In the genomic region with DNA sequence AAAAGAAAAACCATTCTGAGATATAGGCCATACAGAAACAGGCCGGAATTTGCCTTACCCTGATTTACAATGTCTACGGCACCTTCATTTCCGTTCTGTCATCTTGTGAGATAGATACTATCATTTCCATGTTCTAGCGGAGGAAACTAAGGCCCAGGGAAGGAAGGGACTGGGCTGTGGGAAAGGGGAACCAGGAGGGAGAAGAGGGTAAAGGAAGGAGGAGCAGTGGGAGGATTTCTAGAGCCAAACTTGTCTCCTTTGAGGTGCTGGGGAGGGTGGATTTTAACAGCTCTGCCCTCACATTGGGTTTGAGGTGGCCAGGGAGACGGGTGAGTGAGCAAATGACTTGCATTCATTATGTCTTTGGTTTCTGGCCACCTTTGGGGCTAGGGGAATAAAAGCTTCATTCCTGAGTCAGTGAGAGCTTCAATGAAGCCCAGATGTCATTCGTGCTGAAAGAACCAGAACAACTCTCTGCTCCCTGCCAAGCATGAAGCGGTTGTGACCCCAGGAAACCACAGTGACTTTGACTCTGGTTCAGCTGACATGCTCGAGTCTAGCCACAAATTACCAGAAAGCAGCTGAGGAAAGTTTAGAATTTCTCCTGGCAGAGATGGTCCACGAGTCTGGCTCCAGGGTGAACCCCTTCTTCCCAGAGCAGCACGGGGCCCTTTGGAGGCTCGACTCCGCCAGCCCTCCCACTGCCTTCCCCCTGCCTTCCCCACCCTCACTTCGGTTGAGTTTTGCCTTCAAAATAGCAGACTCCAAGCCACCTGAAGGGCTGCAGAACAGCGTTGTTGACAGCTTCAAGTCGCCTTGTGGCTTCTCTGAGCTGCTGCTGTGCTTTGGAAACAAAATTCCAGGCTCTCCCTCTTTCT, we compare ENCODE assay signal across 8 cellular contexts. TPM values are rescaled to one million over a fixed set of nuclear protein-coding genes. Genes with fewer than 3 reads are reported as not detected.
A peak's percentile ranks its signal among the peaks of the same experiment; 100 is the strongest.
DNase-seq lines count a peak whose midpoint lies in the region; ATAC-seq, FAIRE-seq and TF ChIP-seq lines count a peak whose summit lies in the region.

No MANE protein-coding gene starts in this region.

- H3K4me3 Mint-ChIP-seq in stimulated activated memory B cell treated with anti-CD40 and anti-IgM and Interleukin-4, amounts not matched to agents 10 μg/mL and 1 μg/mL and 100 μg/mL, for 72 hours = no peak overlapping the region

- H3K9me3 Mint-ChIP-seq in stimulated activated memory B cell treated with anti-CD40 and anti-IgM and Interleukin-4, amounts not matched to agents 10 μg/mL and 1 μg/mL and 100 μg/mL, for 72 hours = no peaks in the 10 kb centered on the region

- H3K9me3 ChIP-seq in left ventricle myocardium inferior (replicated peaks) = no peaks in the 10 kb centered on the region
- H3K9me3 ChIP-seq in esophagus (ENCODE audit: control insufficient read depth in 2 of 2, insufficient read depth in 1 of 2, low read depth in 1 of 2, low read length in 1 of 2) = no peaks in the 10 kb centered on the region

- no peaks in the 10 kb centered on the region for H3K27me3 Mint-ChIP-seq in stimulated activated memory B cell treated with anti-CD40 and anti-IgM and Interleukin-4, amounts not matched to agents 10 μg/mL and 1 μg/mL and 100 μg/mL, for 72 hours

- peak; percentile 96 for FAIRE-seq in RCC 7860 (lab: Jason Lieb, UNC)

- no peaks in the 10 kb centered on the region for H3K4me1 ChIP-seq in left ventricle myocardium inferior
- H3K4me1 ChIP-seq in esophagus (ENCODE audit: control insufficient read depth in 2 of 2, insufficient read depth in 2 of 2, low read length in 1 of 2) = no peaks in the 10 kb centered on the region

- ATAC-seq in left cardiac atrium = peak; percentile 71 to 74
- peak; percentile 87 for ATAC-seq in stimulated activated memory B cell treated with anti-CD40 and anti-IgM and Interleukin-4, amounts not matched to agents 10 μg/mL and 1 μg/mL and 100 μg/mL, for 72 hours

- intact Hi-C loops in left cardiac atrium (cut with DNase I) = no loop called here
- intact Hi-C loops in left ventricle myocardium inferior (cut with micrococcal nuclease) = no loop called here

- 54 to 57% methylated on average over 15 of the region's 15 CpGs for WGBS in esophagus, 2 donors

- H3K36me3 Mint-ChIP-seq in stimulated activated memory B cell treated with anti-CD40 and anti-IgM and Interleukin-4, amounts not matched to agents 10 μg/mL and 1 μg/mL and 100 μg/mL, for 72 hours = no peaks in the 10 kb centered on the region

- H3K36me3 ChIP-seq in left ventricle myocardium inferior (no peaks in the 10 kb centered on the region), esophagus (ENCODE audit: control insufficient read depth in 2 of 2, insufficient read depth in 2 of 2, low read length in 1 of 2) (no peaks in the 10 kb centered on the region)

- TF ChIP-seq CTCF in left ventricle myocardium inferior (IDR thresholded peaks at IDR 0.05; ENCODE audit: borderline replicate concordance) = no peak

- DNase-seq in left cardiac atrium (no peak), left ventricle myocardium inferior (no peak), RCC 7860 (ENCODE audit: low spot score) (peak; percentile 73), NCI-H187 treated with DMSO at 0.1 percent for 48 hours (lab: John Stamatoyannopoulos, UW) (no peak), NCI-H446 (lab: John Stamatoyannopoulos, UW) (no peak), NCI-H526 treated with DMSO at 0.1 percent for 48 hours (lab: John Stamatoyannopoulos, UW) (no peak)

- H3K27me3 ChIP-seq in left ventricle myocardium inferior (ENCODE audit: low read depth) (peaks cover 7% of the 10 kb centered on the region), esophagus (ENCODE audit: control insufficient read depth in 1 of 2, insufficient read depth in 2 of 2, low read length in 2 of 2) (no peaks in the 10 kb centered on the region)

- no peak overlapping the region for H3K27ac ChIP-seq in left ventricle myocardium inferior (replicated peaks)
- H3K27ac ChIP-seq in esophagus (ENCODE audit: low read depth in 2 of 2, low read length in 1 of 2) = peak overlapping the region; percentile 37 to 82

- H3K4me3 ChIP-seq in left ventricle myocardium inferior (no peak overlapping the region), esophagus (ENCODE audit: low read depth in 1 of 2, low read length in 2 of 2) (peak overlapping the region; percentile 8 to 40)

- H3K4me1 Mint-ChIP-seq in stimulated activated memory B cell treated with anti-CD40 and anti-IgM and Interleukin-4, amounts not matched to agents 10 μg/mL and 1 μg/mL and 100 μg/mL, for 72 hours = peaks cover 14% of the 10 kb centered on the region

- peak overlapping the region; percentile 38 for H3K27ac Mint-ChIP-seq in stimulated activated memory B cell treated with anti-CD40 and anti-IgM and Interleukin-4, amounts not matched to agents 10 μg/mL and 1 μg/mL and 100 μg/mL, for 72 hours

RNA-seq across cellular contexts. Expression of gene ACTG2, which starts 3.8 kb away (rescaled TPM):
- total RNA-seq in left cardiac atrium (10 to 100 TPM; 12.1 to 13.5 TPM), left ventricle myocardium inferior (1.6 TPM)
- polyA plus RNA-seq in esophagus = 100 to 1,000 TPM; 343 to 660 TPM

RNA-seq across cellular contexts. Expression of gene DGUOK, which starts 30.1 kb away (rescaled TPM):
- 10 to 100 TPM; 25.2 to 33.7 TPM for total RNA-seq in left cardiac atrium
- 21.9 TPM for total RNA-seq in left ventricle myocardium inferior
- 10 to 100 TPM; 42.8 to 45.6 TPM for polyA plus RNA-seq in esophagus
